ENCODE assay signal across 11 cellular contexts in genomic region chr13:60370343-60370742, GRCh38.
"Had no signal": no experiment of that assay in that cellular context is flagged by ENCODE, and none has a peak within 500 bp of the region (broad histone marks: within the 10 kb centered on the region; RNA-seq: fewer than 3 reads in every experiment).

No MANE protein-coding gene starts in this region.

- H3K36me3 Mint-ChIP-seq: naive thymus-derived CD8-positive, alpha-beta T cell; stimulated activated memory B cell treated with anti-CD40 and anti-IgM and Interleukin-4, amounts not matched to agents 10 μg/mL and 1 μg/mL and 100 μg/mL, for 72 hours had no signal

- H3K4me3 Mint-ChIP-seq: activated naive CD8-positive, alpha-beta T cell treated with anti-CD3 and anti-CD28 coated beads, Interleukin-2, amount 50 U/mL, for 24 hours; stimulated activated memory B cell treated with anti-CD40 and anti-IgM and Interleukin-4, amounts not matched to agents 10 μg/mL and 1 μg/mL and 100 μg/mL, for 72 hours had no signal

- ATAC-seq: activated naive CD8-positive, alpha-beta T cell treated with anti-CD3 and anti-CD28 coated beads, Interleukin-2, amount 50 U/mL, for 24 hours; foreskin keratinocyte; mucosa of descending colon; naive thymus-derived CD8-positive, alpha-beta T cell; right cardiac atrium; stimulated activated memory B cell treated with anti-CD40 and anti-IgM and Interleukin-4, amounts not matched to agents 10 μg/mL and 1 μg/mL and 100 μg/mL, for 72 hours had no signal

- H3K9me3 Mint-ChIP-seq: activated naive CD8-positive, alpha-beta T cell treated with anti-CD3 and anti-CD28 coated beads, Interleukin-2, amount 50 U/mL, for 24 hours; naive thymus-derived CD8-positive, alpha-beta T cell had no signal

- DNase-seq: activated CD4-positive, CD25-positive, alpha-beta regulatory T cell; activated naive CD8-positive, alpha-beta T cell treated with anti-CD3 and anti-CD28 coated beads, Interleukin-2, amount 50 U/mL, for 24 hours; esophagus squamous epithelium; foreskin keratinocyte; mammary epithelial cell; mucosa of descending colon; naive thymus-derived CD8-positive, alpha-beta T cell; right cardiac atrium; small intestine; transverse colon had no signal

- H3K4me1 Mint-ChIP-seq: activated naive CD8-positive, alpha-beta T cell treated with anti-CD3 and anti-CD28 coated beads, Interleukin-2, amount 50 U/mL, for 24 hours; naive thymus-derived CD8-positive, alpha-beta T cell; stimulated activated memory B cell treated with anti-CD40 and anti-IgM and Interleukin-4, amounts not matched to agents 10 μg/mL and 1 μg/mL and 100 μg/mL, for 72 hours had no signal

- H3K27ac Mint-ChIP-seq: activated naive CD8-positive, alpha-beta T cell treated with anti-CD3 and anti-CD28 coated beads, Interleukin-2, amount 50 U/mL, for 24 hours; naive thymus-derived CD8-positive, alpha-beta T cell; stimulated activated memory B cell treated with anti-CD40 and anti-IgM and Interleukin-4, amounts not matched to agents 10 μg/mL and 1 μg/mL and 100 μg/mL, for 72 hours had no signal
